Comparison of ENCODE assay signal across 18 cellular contexts in the genomic region with DNA sequence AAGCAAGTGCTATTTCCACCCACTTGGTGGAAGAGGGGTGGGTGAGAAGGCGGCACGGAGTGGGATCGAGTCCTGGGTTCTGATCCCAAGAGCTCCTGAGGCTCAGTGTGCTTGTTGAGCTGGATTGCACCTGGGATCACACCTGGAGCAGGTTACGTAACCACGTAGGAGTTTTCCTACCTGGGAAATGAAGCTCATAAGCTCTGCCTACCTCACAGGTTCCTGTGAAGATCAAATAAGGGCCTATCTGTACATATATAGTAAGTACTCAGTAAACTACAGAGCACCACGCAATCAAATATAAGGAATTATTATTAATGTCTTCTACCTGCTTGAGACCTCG. TPM values are rescaled to one million over a fixed set of nuclear protein-coding genes. Genes with fewer than 3 reads are reported as not detected.
DNase-seq lines count a peak whose midpoint lies in the region; ATAC-seq and TF ChIP-seq lines count a peak whose summit lies in the region.
"Had no signal": no experiment of that assay in that cellular context is flagged by ENCODE, and none has a peak within 500 bp of the region (broad histone marks: within the 10 kb centered on the region; RNA-seq: fewer than 3 reads in every experiment).

No MANE protein-coding gene starts in this region.

- H3K27me3 ChIP-seq in CD4-positive, alpha-beta memory T cell (ENCODE audit: insufficient read depth, low read length) = no peaks in the 10 kb centered on the region
- H3K27me3 ChIP-seq in GM23338 (ENCODE audit: insufficient read depth) (no peaks in the 10 kb centered on the region), parathyroid adenoma (ENCODE audit: control insufficient read depth, insufficient read depth, low read length) (no peaks in the 10 kb centered on the region)
- H3K27me3 ChIP-seq: heart right ventricle had no signal

- no peaks in the 10 kb centered on the region for H3K9me3 ChIP-seq in CD4-positive, alpha-beta memory T cell (ENCODE audit: control insufficient read depth in 1 of 2, low read length in 2 of 2)
- H3K9me3 ChIP-seq in parathyroid adenoma (ENCODE audit: control insufficient read depth, low read length) = no peaks in the 10 kb centered on the region
- H3K9me3 ChIP-seq: heart right ventricle had no signal

- no peaks in the 10 kb centered on the region for H3K9me2 ChIP-seq in GM23338 (ENCODE audit: insufficient read depth)

- H3K4me1 ChIP-seq in CD4-positive, alpha-beta memory T cell (ENCODE audit: insufficient read depth, low read length) = peaks cover 61% of the 10 kb centered on the region
- H3K4me1 ChIP-seq in GM23338 (ENCODE audit: insufficient read depth) (peaks cover 6% of the 10 kb centered on the region), parathyroid adenoma (peaks cover 33% of the 10 kb centered on the region)

- H3K36me3 Mint-ChIP-seq in CD4-positive, alpha-beta memory T cell = peaks cover 25 to 42% of the 10 kb centered on the region in 2 donors
- peaks cover 35% of the 10 kb centered on the region for H3K36me3 Mint-ChIP-seq in GM23338 (ENCODE audit: low read depth)
- H3K36me3 Mint-ChIP-seq in dendritic cell treated with granulocyte-macrophage colony-stimulating factor and Interleukin-4, amounts not matched to agents 40 ng/mL and 50 ng/mL, for 4 days (ENCODE audit: low read depth) = peaks cover 57% of the 10 kb centered on the region
- H3K36me3 Mint-ChIP-seq in stimulated activated naive B cell treated with anti-CD40 and anti-IgM and Interleukin-4, amounts not matched to agents 10 μg/mL and 1 μg/mL and 100 μg/mL, for 72 hours = peaks cover 32 to 49% of the 10 kb centered on the region in 2 donors
- peaks cover 37 to 40% of the 10 kb centered on the region in 2 donors for H3K36me3 Mint-ChIP-seq in CD14-positive monocyte

- H3K79me2 ChIP-seq in GM23338 (replicated peaks; ENCODE audit: insufficient read depth) = peaks cover 43% of the 10 kb centered on the region
- H3K79me2 ChIP-seq in parathyroid adenoma = peaks cover 42% of the 10 kb centered on the region

- H3K27me3 Mint-ChIP-seq in CD4-positive, alpha-beta memory T cell = no peaks in the 10 kb centered on the region
- no peaks in the 10 kb centered on the region for H3K27me3 Mint-ChIP-seq in GM23338 (ENCODE audit: insufficient read depth, low read depth, poor library complexity)
- H3K27me3 Mint-ChIP-seq in dendritic cell treated with granulocyte-macrophage colony-stimulating factor and Interleukin-4, amounts not matched to agents 40 ng/mL and 50 ng/mL, for 4 days = no peaks in the 10 kb centered on the region
- H3K27me3 Mint-ChIP-seq in stimulated activated naive B cell treated with anti-CD40 and anti-IgM and Interleukin-4, amounts not matched to agents 10 μg/mL and 1 μg/mL and 100 μg/mL, for 72 hours = no peaks in the 10 kb centered on the region
- peaks cover 0 to 2% (median 0%) of the 10 kb centered on the region in 3 donors for H3K27me3 Mint-ChIP-seq in CD14-positive monocyte (ENCODE audit: low read depth in 3 of 3)

- no peaks in the 10 kb centered on the region for H3F3A ChIP-seq in GM23338 (replicated peaks; ENCODE audit: low read depth)

- H3K4me1 Mint-ChIP-seq in CD4-positive, alpha-beta memory T cell = peaks cover 45 to 74% (median 61%) of the 10 kb centered on the region in 4 donors
- H3K4me1 Mint-ChIP-seq in GM23338 = peaks cover 17% of the 10 kb centered on the region
- peaks cover 52% of the 10 kb centered on the region for H3K4me1 Mint-ChIP-seq in dendritic cell treated with granulocyte-macrophage colony-stimulating factor and Interleukin-4, amounts not matched to agents 40 ng/mL and 50 ng/mL, for 4 days (ENCODE audit: low read depth)
- H3K4me1 Mint-ChIP-seq in stimulated activated naive B cell treated with anti-CD40 and anti-IgM and Interleukin-4, amounts not matched to agents 10 μg/mL and 1 μg/mL and 100 μg/mL, for 72 hours = peaks cover 17 to 32% of the 10 kb centered on the region in 2 donors
- H3K4me1 Mint-ChIP-seq in CD14-positive monocyte = peaks cover 44% of the 10 kb centered on the region

- H3K27ac ChIP-seq in CD4-positive, alpha-beta memory T cell (ENCODE audit: low read depth, low read length) = peak overlapping the region; percentile 34
- H3K27ac ChIP-seq in GM23338 (ENCODE audit: low read depth) = peak overlapping the region; percentile 5; the same call in 1 of the 2 replicates
- peak overlapping the region; percentile 47 for H3K27ac ChIP-seq in parathyroid adenoma

- H3K9me3 Mint-ChIP-seq in CD4-positive, alpha-beta memory T cell = no peaks in the 10 kb centered on the region
- H3K9me3 Mint-ChIP-seq in GM23338 = no peaks in the 10 kb centered on the region
- no peaks in the 10 kb centered on the region for H3K9me3 Mint-ChIP-seq in dendritic cell treated with granulocyte-macrophage colony-stimulating factor and Interleukin-4, amounts not matched to agents 40 ng/mL and 50 ng/mL, for 4 days
- no peaks in the 10 kb centered on the region for H3K9me3 Mint-ChIP-seq in stimulated activated naive B cell treated with anti-CD40 and anti-IgM and Interleukin-4, amounts not matched to agents 10 μg/mL and 1 μg/mL and 100 μg/mL, for 72 hours
- H3K9me3 Mint-ChIP-seq in CD14-positive monocyte = peaks cover 0 to 2% (median 0%) of the 10 kb centered on the region in 7 donors

- no peak overlapping the region for H3K4me3 ChIP-seq in CD4-positive, alpha-beta memory T cell (ENCODE audit: low read length in 2 of 2)
- H3K4me3 ChIP-seq in GM23338 (no peak overlapping the region), parathyroid adenoma (ENCODE audit: low read depth, low read length) (peak overlapping the region; percentile 12)
- H3K4me3 ChIP-seq: heart right ventricle had no signal

- H3K4me2 ChIP-seq in GM23338 (no peak overlapping the region), parathyroid adenoma (ENCODE audit: low read length) (peak overlapping the region; percentile 59)

- CTCF ChIA-PET in CD4-positive, alpha-beta memory T cell (lab: Charles Lee; ENCODE audit: partially characterized antibody) = interaction anchor here (1.0 to 3.7 kb wide), 2 partner anchors 10 to 91 kb away, joined by 4 to 14 read pairs; a partner anchor contains a TSS

- peaks cover 13% of the 10 kb centered on the region; the same call in 1 of the 2 replicates for H4K20me1 ChIP-seq in GM23338 (replicated peaks; ENCODE audit: insufficient read depth)

- H3K36me3 ChIP-seq in CD4-positive, alpha-beta memory T cell (ENCODE audit: insufficient read depth, low read length) = peaks cover 7% of the 10 kb centered on the region
- peaks cover 22% of the 10 kb centered on the region; the same call in 1 of the 2 replicates for H3K36me3 ChIP-seq in GM23338 (ENCODE audit: insufficient read depth)
- H3K36me3 ChIP-seq in parathyroid adenoma (ENCODE audit: control insufficient read depth, insufficient read depth, low read length) = no peaks in the 10 kb centered on the region

- DNase-seq in CD4-positive, alpha-beta memory T cell = no peak
- no peak for DNase-seq in GM23338 (ENCODE audit: low spot score)
- DNase-seq in T1000 (lab: John Stamatoyannopoulos, UW) = no peak
- no peak for DNase-seq in stimulated activated naive B cell treated with anti-CD40 and anti-IgM and Interleukin-4, amounts not matched to agents 10 μg/mL and 1 μg/mL and 100 μg/mL, for 72 hours
- no peak for DNase-seq in CD14-positive monocyte (ENCODE audit: low spot score)
- DNase-seq: activated CD4-positive, alpha-beta T cell treated with anti-CD3 and anti-CD28 coated beads for 1 hour; activated gamma-delta T cell; cerebellar nuclear complex; H9; heart right ventricle; kidney glomerular epithelial cell; NCI-H1105 treated with DMSO at 0.1 percent for 48 hours; NCI-H446 treated with DMSO at 0.1 percent for 48 hours; retina; stimulated activated CD4-positive, alpha-beta T cell treated with anti-CD3 and anti-CD28 coated beads, Interleukin-4, amount 100 ng/mL, for 1 hour had no signal

- no peak overlapping the region for H3K9ac ChIP-seq in parathyroid adenoma

- H2AFZ ChIP-seq in GM23338 (no peak overlapping the region), parathyroid adenoma (no peak overlapping the region)

- TF ChIP-seq CTCF in GM23338 (conservative IDR thresholded peaks at IDR 0.05; ENCODE audit: low read depth in 2 of 2) (no peak), parathyroid adenoma (IDR thresholded peaks at IDR 0.05) (no peak), CD14-positive monocyte (IDR thresholded peaks at IDR 0.05) (no peak)

- peak overlapping the region in 6 of 8 donors; percentile 32 to 78 (median 65) for H3K4me3 Mint-ChIP-seq in CD4-positive, alpha-beta memory T cell
- H3K4me3 Mint-ChIP-seq in GM23338 = no peak overlapping the region
- H3K4me3 Mint-ChIP-seq in dendritic cell treated with granulocyte-macrophage colony-stimulating factor and Interleukin-4, amounts not matched to agents 40 ng/mL and 50 ng/mL, for 4 days = no peak overlapping the region
- H3K4me3 Mint-ChIP-seq in stimulated activated naive B cell treated with anti-CD40 and anti-IgM and Interleukin-4, amounts not matched to agents 10 μg/mL and 1 μg/mL and 100 μg/mL, for 72 hours = no peak overlapping the region
- H3K4me3 Mint-ChIP-seq in CD14-positive monocyte = no peak overlapping the region
- H3K4me3 Mint-ChIP-seq: H9 had no signal

- peak overlapping the region; percentile 67 to 93 (median 84) for H3K27ac Mint-ChIP-seq in CD4-positive, alpha-beta memory T cell
- H3K27ac Mint-ChIP-seq in GM23338 = peak overlapping the region; percentile 70
- peak overlapping the region; percentile 71 for H3K27ac Mint-ChIP-seq in dendritic cell treated with granulocyte-macrophage colony-stimulating factor and Interleukin-4, amounts not matched to agents 40 ng/mL and 50 ng/mL, for 4 days
- H3K27ac Mint-ChIP-seq in stimulated activated naive B cell treated with anti-CD40 and anti-IgM and Interleukin-4, amounts not matched to agents 10 μg/mL and 1 μg/mL and 100 μg/mL, for 72 hours = no peak overlapping the region
- H3K27ac Mint-ChIP-seq in CD14-positive monocyte = peak overlapping the region in 2 of 7 donors; percentile 81 to 94

- intact Hi-C loops in CD4-positive, alpha-beta memory T cell (cut with micrococcal nuclease) = no loop called here
- intact Hi-C loops in dendritic cell treated with granulocyte-macrophage colony-stimulating factor and Interleukin-4, amounts not matched to agents 40 ng/mL and 50 ng/mL, for 4 days (cut with micrococcal nuclease) = loop anchor here (5.0 kb wide), 1 partner anchor 33 kb away; no protein-coding TSS in a partner anchor
- intact Hi-C loops in CD14-positive monocyte (cut with micrococcal nuclease) = no loop called here

- ATAC-seq in GM23338 = no peak
- no peak for ATAC-seq in stimulated activated naive B cell treated with anti-CD40 and anti-IgM and Interleukin-4, amounts not matched to agents 10 μg/mL and 1 μg/mL and 100 μg/mL, for 72 hours (replicated peaks)
- ATAC-seq: esophagus mucosa had no signal

- POLR2A ChIA-PET in CD4-positive, alpha-beta memory T cell (lab: Charles Lee; ENCODE audit: partially characterized antibody) = interaction anchor here (3.2 kb wide), 1 partner anchor 10 kb away, joined by 19 read pairs; a partner anchor contains a TSS

TF ChIP-seq in GM23338, 12 proteins besides CTCF, POLR2A, EP300 and RAD21 (continues in another document):
- TF ChIP-seq ZNF331 (CRISPR knock-in tag; IDR thresholded peaks at IDR 0.05; ENCODE audit: low read depth) = no peak

RNA-seq across cellular contexts. Expression of a gene that starts 11.0 kb away (rescaled TPM):
- 10 to 100 TPM; 62.9 to 64.5 TPM for total RNA-seq in CD4-positive, alpha-beta memory T cell
- 10 to 100 TPM; 14.0 to 21.9 TPM for polyA plus RNA-seq in CD4-positive, alpha-beta memory T cell
- total RNA-seq in GM23338 (2014; rRNA removed; shearing (Covaris generic)) = 41.7 and 45.1 TPM in 2 replicates
- 18.3 and 18.4 TPM in 2 replicates for polyA plus RNA-seq in GM23338 (2016; fragmentation: Nextera tagmentation; extraction: Ambion mirVana)
- 10 to 100 TPM in 1 of 2 donors, 1 to 10 TPM in 1; 7.5 to 17.9 TPM for polyA plus RNA-seq in CD14-positive monocyte

Comparison
In these comparisons a context has a peak if more than half of its experiments do, and no peak if none do; other contexts are left out.
1. H3K4me3 Mint-ChIP-seq: peak in CD4-positive, alpha-beta memory T cell (6 of 8); none in GM23338 (single experiment), dendritic cell treated with granulocyte-macrophage colony-stimulating factor and Interleukin-4, amounts not matched to agents 40 ng/mL and 50 ng/mL, for 4 days (single experiment), stimulated activated naive B cell treated with anti-CD40 and anti-IgM and Interleukin-4, amounts not matched to agents 10 μg/mL and 1 μg/mL and 100 μg/mL, for 72 hours (0 of 2) and CD14-positive monocyte (0 of 2).
2. Peak in every context shown above with its lines, with median percentiles within 50 percentile points of each other: H3K27ac ChIP-seq.